1 cellular context compared by ENCODE assay signal in genomic region chrX:120308959-120309872, GRCh38.
TF ChIP-seq lines count a peak whose summit lies in the region.

No MANE protein-coding gene starts in this region.

TF ChIP-seq in HEK293, 187 proteins besides CTCF, POLR2A, EP300 and RAD21 (continued from another document and continues in another):
- TF ChIP-seq ZNF280C (tag by site-specific recombination; IDR thresholded peaks at IDR 0.05) = no peak
- peak; percentile 97 for TF ChIP-seq ZSCAN18 (tag by site-specific recombination; IDR thresholded peaks at IDR 0.05)
- peak; percentile 23; the same call in 1 of the 2 replicates for TF ChIP-seq ZNF513 (tag by site-specific recombination; IDR thresholded peaks at IDR 0.05)
- TF ChIP-seq ZBTB48 (tag by site-specific recombination; IDR thresholded peaks at IDR 0.05) = peak; percentile 64
- TF ChIP-seq ZNF558 (tag by site-specific recombination; IDR thresholded peaks at IDR 0.05) = no peak
- TF ChIP-seq TRIM28 (IDR thresholded peaks at IDR 0.05; ENCODE audit: borderline replicate concordance, low read length) = peak; percentile 23; the same call in 1 of the 2 replicates
- TF ChIP-seq ZNF24 (tag by site-specific recombination; IDR thresholded peaks at IDR 0.05) = peak; percentile 65
- peak; percentile 99 for TF ChIP-seq SCRT2 (tag by site-specific recombination; IDR thresholded peaks at IDR 0.05)
- TF ChIP-seq ZNF837 (tag by site-specific recombination; IDR thresholded peaks at IDR 0.05) = no peak
- no peak for TF ChIP-seq ZNF747 (tag by site-specific recombination; IDR thresholded peaks at IDR 0.05)
- no peak for TF ChIP-seq ZBTB49 (tag by site-specific recombination; IDR thresholded peaks at IDR 0.05; ENCODE audit: low read depth)
- TF ChIP-seq HOXC10 (CRISPR knock-in tag; IDR thresholded peaks at IDR 0.05) = no peak
- no peak for TF ChIP-seq ZNF146 (tag by site-specific recombination; IDR thresholded peaks at IDR 0.05)
- peak; percentile 53; the same call in 1 of the 2 replicates for TF ChIP-seq KLF17 (tag by site-specific recombination; IDR thresholded peaks at IDR 0.05)
- TF ChIP-seq ZNF394 (tag by site-specific recombination; IDR thresholded peaks at IDR 0.05; ENCODE audit: borderline replicate concordance) = peak; percentile 59; the same call in 1 of the 2 replicates
- no peak for TF ChIP-seq ZNF449 (tag by site-specific recombination; IDR thresholded peaks at IDR 0.05)
- TF ChIP-seq ELK4 (IDR thresholded peaks at IDR 0.05; ENCODE audit: borderline replicate concordance, low read depth, low read length) = no peak
- TF ChIP-seq ZNF792 (tag by site-specific recombination; IDR thresholded peaks at IDR 0.05) = peak; percentile 66; the same call in 1 of the 2 replicates
- no peak for TF ChIP-seq RBAK (tag by site-specific recombination; IDR thresholded peaks at IDR 0.05)
- TF ChIP-seq BCL6B (tag by site-specific recombination; IDR thresholded peaks at IDR 0.05) = no peak
- TF ChIP-seq ZNF398 (tag by site-specific recombination; IDR thresholded peaks at IDR 0.05) = peak; percentile 96
- TF ChIP-seq ZNF335 (tag by site-specific recombination; conservative IDR thresholded peaks at IDR 0.05) = peak; percentile 43
- peak; percentile 51; the same call in 1 of the 2 replicates for TF ChIP-seq REST (tag by site-specific recombination; IDR thresholded peaks at IDR 0.05)
- TF ChIP-seq ZNF585B (tag by site-specific recombination; IDR thresholded peaks at IDR 0.05) = no peak; the same call in 1 of the 2 replicates
- TF ChIP-seq ZNF548 (tag by site-specific recombination; IDR thresholded peaks at IDR 0.05) = peak; percentile 40; the same call in 1 of the 2 replicates
- TF ChIP-seq KLF10 (tag by site-specific recombination; IDR thresholded peaks at IDR 0.05) = no peak
- TF ChIP-seq ZNF600 (tag by site-specific recombination; IDR thresholded peaks at IDR 0.05) = peak; percentile 80
- TF ChIP-seq ZNF354C (tag by site-specific recombination; IDR thresholded peaks at IDR 0.05; ENCODE audit: borderline replicate concordance, low read depth) = no peak
- 0 out of 2 replicates have a peak, but pooled peaks have one; percentile 62 for TF ChIP-seq KLF9 (tag by site-specific recombination; IDR thresholded peaks at IDR 0.05; ENCODE audit: low read depth)
- no peak for TF ChIP-seq ZNF549 (tag by site-specific recombination; IDR thresholded peaks at IDR 0.05)
- 0 out of 2 replicates have a peak, but pooled peaks have one; percentile 51 for TF ChIP-seq ATF2 (tag by site-specific recombination; IDR thresholded peaks at IDR 0.05; ENCODE audit: low read depth)
- TF ChIP-seq KLF7 (tag by site-specific recombination; IDR thresholded peaks at IDR 0.05; ENCODE audit: borderline replicate concordance) = no peak
- no peak for TF ChIP-seq ZNF274 (IDR thresholded peaks at IDR 0.05; ENCODE audit: low read length)
- TF ChIP-seq ZNF274 (tag by site-specific recombination; IDR thresholded peaks at IDR 0.05; ENCODE audit: borderline replicate concordance) = no peak
- no peak for TF ChIP-seq ZNF214 (tag by site-specific recombination; IDR thresholded peaks at IDR 0.05; ENCODE audit: borderline replicate concordance)
- peak; percentile 85 for TF ChIP-seq ZNF391 (tag by site-specific recombination; IDR thresholded peaks at IDR 0.05; ENCODE audit: borderline replicate concordance, low read depth)
